ENCODE assay signal across 19 cellular contexts in genomic region chr10:37952051-37952815, GRCh38.
"Had no signal": no experiment of that assay in that cellular context is flagged by ENCODE, and none has a peak within 500 bp of the region (broad histone marks: within the 10 kb centered on the region; RNA-seq: fewer than 3 reads in every experiment).

No MANE protein-coding gene starts in this region.

- H3K27ac ChIP-seq: breast epithelium, esophagus squamous epithelium, heart right ventricle had no signal

- H3K4me1 Mint-ChIP-seq: activated CD8-positive, alpha-beta memory T cell treated with anti-CD3 and anti-CD28 coated beads, Interleukin-2, amount 10 ng/mL, durations not matched to agents 7 days and 5 days; naive B cell; stimulated activated memory B cell treated with anti-CD40 and anti-IgM and Interleukin-4, amounts not matched to agents 10 μg/mL and 1 μg/mL and 100 μg/mL, for 72 hours had no signal

- H3K27me3 Mint-ChIP-seq: activated CD8-positive, alpha-beta memory T cell treated with anti-CD3 and anti-CD28 coated beads, Interleukin-2, amount 10 ng/mL, durations not matched to agents 7 days and 5 days; activated naive CD8-positive, alpha-beta T cell; naive B cell; stimulated activated memory B cell treated with anti-CD40 and anti-IgM and Interleukin-4, amounts not matched to agents 10 μg/mL and 1 μg/mL and 100 μg/mL, for 72 hours; type B pancreatic cell had no signal

- H3K4me3 ChIP-seq: breast epithelium, esophagus squamous epithelium, heart right ventricle, smooth muscle cell had no signal

- H3K9me3 Mint-ChIP-seq: type B pancreatic cell had no signal

- H3K4me1 ChIP-seq: breast epithelium, esophagus squamous epithelium, heart right ventricle had no signal

- H3K4me3 Mint-ChIP-seq: activated CD8-positive, alpha-beta memory T cell treated with anti-CD3 and anti-CD28 coated beads, Interleukin-2, amount 10 ng/mL, durations not matched to agents 7 days and 5 days; activated naive CD8-positive, alpha-beta T cell; activated T-cell treated with anti-CD3 and anti-CD28 coated beads, Interleukin-2, amount 50 U/mL, for 4 hours; naive B cell; stimulated activated memory B cell treated with anti-CD40 and anti-IgM and Interleukin-4, amounts not matched to agents 10 μg/mL and 1 μg/mL and 100 μg/mL, for 72 hours; type B pancreatic cell had no signal

- ATAC-seq: activated CD8-positive, alpha-beta memory T cell treated with anti-CD3 and anti-CD28 coated beads, Interleukin-2, amount 10 ng/mL, durations not matched to agents 7 days and 5 days; activated T-cell treated with anti-CD3 and anti-CD28 coated beads, Interleukin-2, amount 50 U/mL, for 4 hours; heart right ventricle; right cardiac atrium; stimulated activated memory B cell treated with anti-CD40 and anti-IgM and Interleukin-4, amounts not matched to agents 10 μg/mL and 1 μg/mL and 100 μg/mL, for 72 hours had no signal

- DNase-seq: activated CD4-positive, alpha-beta T cell treated with anti-CD3 and anti-CD28 coated beads, Interleukin-2, amount 50 U/mL, for 48 hours; activated CD4-positive, CD25-positive, alpha-beta regulatory T cell treated with anti-CD3 and anti-CD28 coated beads, Interleukin-2, amount 50 U/mL, for 72 hours; activated CD8-positive, alpha-beta memory T cell treated with anti-CD3 and anti-CD28 coated beads, Interleukin-2, amount 10 ng/mL, durations not matched to agents 7 days and 5 days; activated effector memory CD4-positive, alpha-beta T cell treated with anti-CD3 and anti-CD28 coated beads, Interleukin-2, amount 50 U/mL, for 16 hours; activated T-cell treated with anti-CD3 and anti-CD28 coated beads, Interleukin-2, amount 50 U/mL, for 4 hours; esophagus squamous epithelium; foreskin fibroblast; heart right ventricle; islet precursor cell; midbrain; naive B cell; posterior cingulate gyrus; right cardiac atrium; T-helper 2 cell had no signal

- H3K9me3 ChIP-seq: breast epithelium, esophagus squamous epithelium had no signal

- H3K27ac Mint-ChIP-seq: activated CD8-positive, alpha-beta memory T cell treated with anti-CD3 and anti-CD28 coated beads, Interleukin-2, amount 10 ng/mL, durations not matched to agents 7 days and 5 days; activated naive CD8-positive, alpha-beta T cell; naive B cell; stimulated activated memory B cell treated with anti-CD40 and anti-IgM and Interleukin-4, amounts not matched to agents 10 μg/mL and 1 μg/mL and 100 μg/mL, for 72 hours; type B pancreatic cell had no signal

- H3K4me2 ChIP-seq: smooth muscle cell had no signal

- H3K27me3 ChIP-seq: breast epithelium, esophagus squamous epithelium, heart right ventricle had no signal
